ENCODE assay signal across 11 cellular contexts in genomic region chr3:51295625-51296024, GRCh38.
A peak's percentile ranks its signal among the peaks of the same experiment; 100 is the strongest.
DNase-seq lines count a peak whose midpoint lies in the region; ATAC-seq and FAIRE-seq lines count a peak whose summit lies in the region.
"Had no signal": no experiment of that assay in that cellular context is flagged by ENCODE, and none has a peak within 500 bp of the region (broad histone marks: within the 10 kb centered on the region; RNA-seq: fewer than 3 reads in every experiment).

No MANE protein-coding gene starts in this region.

- no peak for FAIRE-seq in RCC 7860 (lab: Jason Lieb, UNC)

- DNase-seq in germinal center (ENCODE audit: low spot score): peak; percentile 50
- no peak for DNase-seq in medulla oblongata (ENCODE audit: extremely low spot score)
- no peak for DNase-seq in occipital lobe (lab: John Stamatoyannopoulos, UW)
- no peak for DNase-seq in RCC 7860 (ENCODE audit: low spot score)
- DNase-seq in NCI-H526 (lab: John Stamatoyannopoulos, UW): no peak
- DNase-seq: activated CD4-positive, alpha-beta T cell treated with anti-CD3 and anti-CD28 coated beads, Interleukin-2, amount 50 U/mL, for 4 hours; CD4-positive, CD25-positive, alpha-beta regulatory T cell; endodermal cell had no signal

- peak; percentile 83 for ATAC-seq in GM18858 (IDR thresholded peaks at IDR 0.05; ENCODE audit: unreplicated experiment)
- ATAC-seq in GM21717 (IDR thresholded peaks at IDR 0.05; ENCODE audit: unreplicated experiment): peak; percentile 95
- peak; percentile 60 for ATAC-seq in HG03175 (IDR thresholded peaks at IDR 0.05; ENCODE audit: unreplicated experiment)
